ENCODE assay signal across 8 cellular contexts in the genomic region with DNA sequence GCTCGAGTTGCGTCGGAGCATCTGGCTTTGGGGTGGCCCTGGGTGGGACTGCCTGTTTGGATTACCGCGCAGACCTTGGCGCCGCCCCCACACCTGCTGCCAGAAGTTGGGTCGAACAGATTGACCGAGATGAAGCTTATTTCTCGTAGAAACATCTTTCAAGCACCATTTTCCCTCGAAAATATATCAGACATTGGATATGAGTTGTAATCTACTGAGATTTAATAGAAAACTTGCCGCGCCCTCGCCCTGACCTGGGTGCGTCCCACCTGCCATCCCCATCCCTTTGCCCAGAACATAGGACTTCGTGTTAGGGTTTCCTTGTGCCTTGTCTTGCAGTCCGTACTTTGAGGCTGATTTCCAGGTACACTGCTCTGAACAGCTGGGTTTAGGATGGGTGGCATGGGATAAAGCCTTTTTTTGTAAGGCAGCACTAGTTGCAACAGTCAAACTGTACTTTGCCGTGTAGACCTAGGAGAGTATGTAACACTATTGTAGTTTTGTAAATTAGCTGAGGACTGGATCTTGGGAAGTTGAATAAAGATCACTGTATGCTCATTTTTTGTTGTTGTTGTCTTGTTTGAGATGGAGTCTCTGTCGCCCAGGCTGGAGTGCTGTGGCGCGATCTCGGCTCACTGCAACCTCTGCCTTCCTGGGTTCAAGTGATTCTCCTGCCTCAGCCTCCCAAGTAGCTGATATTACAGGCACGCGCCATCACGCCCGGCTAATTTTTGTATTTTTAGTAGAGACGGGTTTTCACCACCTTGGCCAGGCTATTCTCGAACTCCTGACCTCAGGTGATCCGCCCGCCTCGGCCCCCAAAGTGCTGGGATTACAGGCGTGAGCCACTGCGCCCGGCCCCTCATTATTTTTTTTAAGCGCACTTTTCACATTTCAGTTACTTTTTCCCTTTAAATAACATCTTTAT. TPM values are rescaled to one million over a fixed set of nuclear protein-coding genes. Genes with fewer than 3 reads are reported as not detected.
DNase-seq lines count a peak whose midpoint lies in the region; ATAC-seq and TF ChIP-seq lines count a peak whose summit lies in the region.

No MANE protein-coding gene starts in this region.

- DNase-seq in AG04449 (ENCODE audit: low read depth, low spot score) (no peak), mammary epithelial cell (no peak), NCI-H2081 treated with DMSO at 0.1 percent for 48 hours (lab: John Stamatoyannopoulos, UW) (no peak)
- no peak for DNase-seq in stimulated activated CD4-positive, alpha-beta T cell treated with anti-CD3 and anti-CD28 coated beads, Interleukin-4, amount 100 ng/mL, for 1 hour
- DNase-seq in stimulated activated CD4-positive, alpha-beta T cell treated with anti-CD3 and anti-CD28 coated beads, Interleukin-4, amount 100 ng/mL, for 24 hours, result no peak

- peaks cover 7% of the 10 kb centered on the region; the same call in 1 of the 2 replicates for H3K4me1 ChIP-seq in HUES6 (ENCODE audit: control insufficient read depth, insufficient read depth, low read length)
- H3K4me1 ChIP-seq in mammary epithelial cell (ENCODE audit: insufficient read depth, low read length), result peaks cover 9% of the 10 kb centered on the region
- H3K4me1 ChIP-seq in mucosa of stomach (ENCODE audit: control insufficient read depth, insufficient read depth, low read length), result peaks cover 19% of the 10 kb centered on the region

- dilution Hi-C loops in mammary epithelial cell (cut with HindIII; ENCODE audit: low sequenced_read_pairs), result loop anchor here (5.0 kb wide), 1 partner anchor 60 kb away; no protein-coding TSS in a partner anchor

- POLR2A ChIA-PET in AG04449 (lab: Yijun Ruan, JAX), result interaction anchor here (0.7 to 1.7 kb wide), 8 partner anchors 14 to 191 kb away, joined by 3 to 8 read pairs (median 4); partner anchors contain the start of gene TMED4

- peak overlapping the region; percentile 81 for H3K4me2 ChIP-seq in mammary epithelial cell (ENCODE audit: insufficient read depth, low read depth, low read length)

- peak overlapping the region; percentile 90 for H3K4me3 ChIP-seq in AG04449 (ENCODE audit: low read depth, low read length)
- peak overlapping the region; percentile 95 for H3K4me3 ChIP-seq in HUES6 (ENCODE audit: low read depth, low read length)
- peak overlapping the region; percentile 71 to 98 (median 82) for H3K4me3 ChIP-seq in mammary epithelial cell (replicated peaks in 1 of 3; ENCODE audit: insufficient read depth in 1 of 3, low read depth in 2 of 3, low read length in 3 of 3)
- peak overlapping the region; percentile 67 for H3K4me3 ChIP-seq in mucosa of stomach (ENCODE audit: low read length)

- H3K9ac ChIP-seq in HUES6 (ENCODE audit: low read length) (peak overlapping the region; percentile 82), mammary epithelial cell (ENCODE audit: insufficient read depth, low read length) (peak overlapping the region; percentile 74), mucosa of stomach (ENCODE audit: low read length) (peak overlapping the region; percentile 74)

- in situ Hi-C loops in mammary epithelial cell (cut with MboI; ENCODE audit: low sequenced_read_pairs in 2 of 2), result no loop called here

- H3K36me3 ChIP-seq in HUES6 (ENCODE audit: control insufficient read depth, insufficient read depth, low read length) (no peaks in the 10 kb centered on the region), mammary epithelial cell (ENCODE audit: insufficient read depth, low read length) (no peaks in the 10 kb centered on the region), mucosa of stomach (ENCODE audit: control insufficient read depth, insufficient read depth, low read length) (no peaks in the 10 kb centered on the region)

- H3K27me3 ChIP-seq in HUES6 (ENCODE audit: control insufficient read depth, insufficient read depth, low read length) (peaks cover 4% of the 10 kb centered on the region; the same call in 1 of the 2 replicates), mammary epithelial cell (ENCODE audit: insufficient read depth, low read length) (no peaks in the 10 kb centered on the region), mucosa of stomach (ENCODE audit: control insufficient read depth, insufficient read depth, low read length) (no peaks in the 10 kb centered on the region)

- H3K79me2 ChIP-seq in mammary epithelial cell (ENCODE audit: insufficient read depth, low read length), result peaks cover 53% of the 10 kb centered on the region

- BruUV-seq in mammary epithelial cell (replicated peaks; lab: Mats Ljungman, UMichigan), result TSS peak; percentile 53

- CTCF ChIA-PET in AG04449 (lab: Yijun Ruan, JAX), result interaction anchor here (0.7 to 1.0 kb wide), 2 partner anchors 9 to 17 kb away, joined by 3 read pairs; no protein-coding TSS in a partner anchor
- CTCF ChIA-PET in mammary epithelial cell (lab: Charles Lee; ENCODE audit: low non-redundant PET), result no interaction called here

- no peak for ATAC-seq in HG03354 (IDR thresholded peaks at IDR 0.05; ENCODE audit: poor library complexity, severe bottlenecking, unreplicated experiment)

- WGBS in mammary epithelial cell (ENCODE audit: low coverage, missing lambda C conversion rate), result 53% methylated on average over 28 of the region's 35 CpGs

- H3K9me3 ChIP-seq in HUES6 (ENCODE audit: control insufficient read depth, insufficient read depth, low read depth, low read length) (no peaks in the 10 kb centered on the region), mammary epithelial cell (replicated peaks; ENCODE audit: insufficient read depth, low read length) (no peaks in the 10 kb centered on the region), mucosa of stomach (ENCODE audit: control insufficient read depth, low read length) (no peaks in the 10 kb centered on the region)

- H2AFZ ChIP-seq in mammary epithelial cell (ENCODE audit: low read depth, low read length), result peak overlapping the region; percentile 83

- no peak for TF ChIP-seq CTCF in AG04449 (IDR thresholded peaks at IDR 0.05; ENCODE audit: insufficient read depth, low read length, missing control alignments)
- no peak for TF ChIP-seq CTCF in mammary epithelial cell (conservative IDR thresholded peaks at IDR 0.05 in 1 of 2, IDR thresholded peaks at IDR 0.05 in 1 of 2; ENCODE audit: extremely low read depth in 1 of 2, insufficient read depth in 1 of 2, low read depth in 1 of 2, low read length in 2 of 2)

- H4K20me1 ChIP-seq in mammary epithelial cell (ENCODE audit: insufficient read depth, low read length), result no peaks in the 10 kb centered on the region

- H3K27ac ChIP-seq in HUES6 (ENCODE audit: low read depth, low read length) (peak overlapping the region; percentile 29; the same call in 1 of the 2 replicates), mammary epithelial cell (ENCODE audit: insufficient read depth, low read depth, low read length) (peak overlapping the region; percentile 63)

- intact Hi-C loops in mammary epithelial cell (cut with micrococcal nuclease), result loop anchor here (2.0 to 5.0 kb wide), 3 partner anchors 70 to 240 kb away; partner anchors contain the start of genes H2AZ2 and ZMIZ2

RNA-seq across cellular contexts. Expression of gene OGDH, which starts 1.0 kb away (rescaled TPM):
- 10 to 100 TPM; 82.4 to 96.9 TPM for total RNA-seq in mammary epithelial cell
- 81.2 TPM for polyA plus RNA-seq in mammary epithelial cell
- 222 TPM for polyA minus RNA-seq in mammary epithelial cell

RNA-seq across cellular contexts. Expression of gene TMED4, which starts 25.4 kb away (rescaled TPM):
- 10 to 100 TPM; 48.2 to 87.9 TPM for total RNA-seq in mammary epithelial cell
- polyA plus RNA-seq in mammary epithelial cell, result 61.8 TPM
- 37.2 TPM for polyA minus RNA-seq in mammary epithelial cell

RNA-seq across cellular contexts. Expression of gene DDX56, which starts 33.7 kb away (rescaled TPM):
- total RNA-seq in mammary epithelial cell, result 10 to 100 TPM; 51.3 to 85.8 TPM
- 78.1 TPM for polyA plus RNA-seq in mammary epithelial cell
- polyA minus RNA-seq in mammary epithelial cell, result 87.3 TPM
